In the genomic region with DNA sequence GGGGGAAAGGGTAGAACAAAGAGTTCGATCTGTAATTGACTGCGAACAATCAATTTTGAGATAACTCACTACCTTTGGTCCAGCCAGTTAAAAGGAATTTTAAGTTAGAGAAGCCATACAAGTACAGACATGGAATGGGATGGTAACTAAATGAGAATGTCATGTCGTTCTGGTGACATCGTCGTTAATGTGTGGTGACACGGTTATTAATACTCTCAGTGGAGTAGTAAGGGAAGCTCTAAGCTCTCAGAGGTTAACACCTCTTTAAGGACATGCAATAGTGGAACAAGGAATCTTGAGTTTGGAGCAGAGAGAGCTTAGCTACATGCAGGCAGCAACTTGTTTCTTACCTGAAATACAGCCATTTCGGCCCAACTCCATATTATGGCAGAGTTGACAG, we compare ENCODE assay signal across 12 cellular contexts.
DNase-seq lines count a peak whose midpoint lies in the region; ATAC-seq and TF ChIP-seq lines count a peak whose summit lies in the region.
"Had no signal": no experiment of that assay in that cellular context is flagged by ENCODE, and none has a peak within 500 bp of the region (broad histone marks: within the 10 kb centered on the region; RNA-seq: fewer than 3 reads in every experiment).

No MANE protein-coding gene starts in this region.

- peaks cover 25% of the 10 kb centered on the region for H3K4me1 Mint-ChIP-seq in osteocyte (ENCODE audit: unreplicated experiment)

- H3K27me3 ChIP-seq in mesendoderm (ENCODE audit: insufficient read depth, low read length, poor library complexity): no peaks in the 10 kb centered on the region
- no peaks in the 10 kb centered on the region for H3K27me3 ChIP-seq in effector memory CD4-positive, alpha-beta T cell (replicated peaks; ENCODE audit: control insufficient read depth, insufficient read depth, low read length, poor library complexity, severe bottlenecking)
- H3K27me3 ChIP-seq: esophagus muscularis mucosa, suprapubic skin had no signal

- H3K4me3 ChIP-seq in mesendoderm (ENCODE audit: low read length): no peak overlapping the region
- no peak overlapping the region for H3K4me3 ChIP-seq in effector memory CD4-positive, alpha-beta T cell (ENCODE audit: insufficient read depth, low read depth, low read length, poor library complexity, severe bottlenecking)

- peak; percentile 37 for DNase-seq in G401 (ENCODE audit: low spot score)
- peak; percentile 4 for DNase-seq in mesendoderm
- DNase-seq in NCI-H2107 treated with DMSO at 0.1 percent for 48 hours (lab: John Stamatoyannopoulos, UW; ENCODE audit: unreplicated experiment): no peak
- DNase-seq in osteocyte (ENCODE audit: extremely low spot score, unreplicated experiment): no peak
- DNase-seq in effector memory CD4-positive, alpha-beta T cell: no peak
- DNase-seq: islet precursor cell had no signal

- no peaks in the 10 kb centered on the region for H3K9me3 Mint-ChIP-seq in osteocyte (ENCODE audit: unreplicated experiment)
- H3K9me3 Mint-ChIP-seq: activated T-helper 2 cell treated with anti-CD3 and anti-CD28 coated beads, Interferon-gamma antibody, Interleukin-2, Interleukin-4, amounts not matched to agents 10 μg/mL and 5 μg/mL and 100 μg/mL, durations not matched to agents 14 hours and 24 hours and 36 hours had no signal

- no peak overlapping the region for H4K8ac ChIP-seq in mesendoderm (ENCODE audit: low read depth, low read length)

- H3K36me3 Mint-ChIP-seq in osteocyte (ENCODE audit: unreplicated experiment): no peaks in the 10 kb centered on the region

- no peak overlapping the region for H2BK120ac ChIP-seq in mesendoderm (ENCODE audit: low read depth, low read length)

- no peak for ATAC-seq in HG03521 (IDR thresholded peaks at IDR 0.05; ENCODE audit: unreplicated experiment)

- no peak overlapping the region for H3K27ac Mint-ChIP-seq in osteocyte (ENCODE audit: unreplicated experiment)
- H3K27ac Mint-ChIP-seq: activated T-helper 2 cell treated with anti-CD3 and anti-CD28 coated beads, Interferon-gamma antibody, Interleukin-2, Interleukin-4, amounts not matched to agents 10 μg/mL and 5 μg/mL and 100 μg/mL, durations not matched to agents 14 hours and 24 hours and 36 hours had no signal

- no peak overlapping the region for H2BK5ac ChIP-seq in mesendoderm (ENCODE audit: low read length)

- H3K4me3 Mint-ChIP-seq in osteocyte (ENCODE audit: unreplicated experiment): no peak overlapping the region

- H3K27ac ChIP-seq in 22Rv1 (peak overlapping the region; percentile 84), angular gyrus (ENCODE audit: low read depth, low read length) (peak overlapping the region; percentile 42), mesendoderm (ENCODE audit: low read depth, low read length) (no peak overlapping the region)
- no peak overlapping the region for H3K27ac ChIP-seq in effector memory CD4-positive, alpha-beta T cell (ENCODE audit: insufficient read depth, low read length, poor library complexity, severe bottlenecking)
- H3K27ac ChIP-seq: suprapubic skin had no signal

- H2AK5ac ChIP-seq in mesendoderm (ENCODE audit: low read length): no peak overlapping the region

- H3K23ac ChIP-seq in mesendoderm (ENCODE audit: low read length): no peak overlapping the region

- TF ChIP-seq CTCF in 22Rv1 (IDR thresholded peaks at IDR 0.05) (no peak), osteocyte (IDR thresholded peaks at IDR 0.05) (no peak)

- no peaks in the 10 kb centered on the region for H3K9me3 ChIP-seq in effector memory CD4-positive, alpha-beta T cell (ENCODE audit: control insufficient read depth, low read length)
- H3K9me3 ChIP-seq: esophagus muscularis mucosa, suprapubic skin had no signal

- H3K79me2 ChIP-seq in mesendoderm (ENCODE audit: control insufficient read depth, insufficient read depth, low read length): no peaks in the 10 kb centered on the region

- H3K56ac ChIP-seq in mesendoderm (ENCODE audit: low read length): no peak overlapping the region

- in situ Hi-C loops in G401 (cut with HindIII; ENCODE audit: low sequenced_read_pairs): no loop called here

- H3K4me1 ChIP-seq in mesendoderm (ENCODE audit: control insufficient read depth, low read depth, low read length): no peaks in the 10 kb centered on the region
- H3K4me1 ChIP-seq in effector memory CD4-positive, alpha-beta T cell (ENCODE audit: control insufficient read depth, insufficient read depth, low read length, poor library complexity, severe bottlenecking): peaks cover 21% of the 10 kb centered on the region

- H3K4ac ChIP-seq in mesendoderm (ENCODE audit: low read depth, low read length): no peak overlapping the region

- no peak overlapping the region for H3K9ac ChIP-seq in mesendoderm (ENCODE audit: low read length)

- no peaks in the 10 kb centered on the region for H3K27me3 Mint-ChIP-seq in osteocyte (ENCODE audit: unreplicated experiment)

- no peaks in the 10 kb centered on the region for H3K79me1 ChIP-seq in mesendoderm (ENCODE audit: low read length)

- no peak overlapping the region for H2BK15ac ChIP-seq in mesendoderm (replicated peaks; ENCODE audit: low read depth)

- no CpG with 5 or more reads among the region's 7 CpGs for WGBS in mesendoderm (ENCODE audit: extremely low coverage, insufficient coverage, low lambda C conversion rate)

- H4K5ac ChIP-seq in mesendoderm (ENCODE audit: low read length): no peak overlapping the region

- H3K4me2 ChIP-seq in mesendoderm (ENCODE audit: low read length): no peak overlapping the region

- H3K36me3 ChIP-seq in mesendoderm (ENCODE audit: control insufficient read depth, insufficient read depth, low read length): no peaks in the 10 kb centered on the region
- no peaks in the 10 kb centered on the region for H3K36me3 ChIP-seq in effector memory CD4-positive, alpha-beta T cell (ENCODE audit: control insufficient read depth, insufficient read depth, low read length)
- H3K36me3 ChIP-seq: esophagus muscularis mucosa, suprapubic skin had no signal

- H3K18ac ChIP-seq in mesendoderm (ENCODE audit: low read length): no peak overlapping the region

Comparison
In these comparisons a context has a peak if more than half of its experiments do, and no peak if none do; other contexts are left out.
1. H3K27ac ChIP-seq: peak in 22Rv1 (single experiment) and angular gyrus (single experiment); none in mesendoderm (single experiment) and effector memory CD4-positive, alpha-beta T cell (single experiment).
2. DNase-seq: peak in G401 (single experiment) and mesendoderm (single experiment); none in NCI-H2107 treated with DMSO at 0.1 percent for 48 hours (single experiment), osteocyte (single experiment) and effector memory CD4-positive, alpha-beta T cell (0 of 3).